Comparison of ENCODE assay signal across 8 cellular contexts in genomic region chr1:232805269-232806070, GRCh38. TPM values are rescaled to one million over a fixed set of nuclear protein-coding genes. Genes with fewer than 3 reads are reported as not detected.
DNase-seq lines count a peak whose midpoint lies in the region; ATAC-seq, FAIRE-seq and TF ChIP-seq lines count a peak whose summit lies in the region.

Gene MAP10 (plus strand): TSS chr1:232805416. CDS start chr1:232805450, 34 bp downstream.

- peak; percentile 92 for DNase-seq in GM03348 (ENCODE audit: low spot score)
- DNase-seq in NCI-H2081 (lab: John Stamatoyannopoulos, UW): peak; percentile 92 to 93
- peak; percentile 56 to 59 for DNase-seq in activated CD4-positive, alpha-beta T cell treated with anti-CD3 and anti-CD28 coated beads for 24 hours (ENCODE audit: low read depth in 2 of 2)
- peak; percentile 52 for DNase-seq in cerebellar cortex (ENCODE audit: low spot score)
- DNase-seq in kidney: peak; percentile 93
- DNase-seq in stimulated activated CD4-positive, alpha-beta T cell treated with anti-CD3 and anti-CD28 coated beads, Interleukin-15, amount 100 ng/mL, for 1 hour (ENCODE audit: low read depth in 1 of 2, low spot score in 1 of 2): peak; percentile 37 to 55
- no peak for DNase-seq in KBM-7

- in situ Hi-C loops in KBM-7 (cut with MboI; ENCODE audit: low pct_unique_long_range_greater_than_20kb, low sequenced_read_pairs): no loop called here

- intact Hi-C loops in kidney (cut with DNase I): no loop called here

- no peak for FAIRE-seq in kidney (lab: Jason Lieb, UNC)

- H3K9ac ChIP-seq in kidney (ENCODE audit: low read length in 2 of 2): peak within 1 kb of the TSS; percentile 61 to 66

- peaks cover 0 to 11% of the 10 kb centered on the region in 2 donors for H3K9me3 ChIP-seq in kidney (ENCODE audit: control insufficient read depth in 1 of 2, low read length in 2 of 2)

- TF ChIP-seq CTCF in kidney (IDR thresholded peaks at IDR 0.05; ENCODE audit: borderline replicate concordance, extremely low read depth, insufficient read depth): no peak

- no peaks in the 10 kb centered on the region for H3K36me3 ChIP-seq in kidney (ENCODE audit: control insufficient read depth in 1 of 2, insufficient read depth in 2 of 2, low read length in 2 of 2)

- peaks cover 4 to 9% of the 10 kb centered on the region in 2 donors for H3K4me1 ChIP-seq in kidney (ENCODE audit: control insufficient read depth in 1 of 2, insufficient read depth in 1 of 2, low read depth in 1 of 2, low read length in 2 of 2)

- H3K4me3 ChIP-seq in kidney (ENCODE audit: low read length in 2 of 2): peak within 1 kb of the TSS; percentile 74 to 78

- ATAC-seq in HG02571 (IDR thresholded peaks at IDR 0.05; ENCODE audit: unreplicated experiment): peak; percentile 81

- H3K27ac ChIP-seq in kidney (ENCODE audit: low read depth in 2 of 2, low read length in 2 of 2): peak within 1 kb of the TSS; percentile 59 to 75

RNA-seq across cellular contexts. Expression of gene MAP10, which starts in this region (rescaled TPM):
- total RNA-seq in kidney: 3.8 TPM
- 1.1 TPM for polyA plus RNA-seq in kidney (ENCODE audit: insufficient read depth, low read depth, low replicate concordance)
